In the genomic region with DNA sequence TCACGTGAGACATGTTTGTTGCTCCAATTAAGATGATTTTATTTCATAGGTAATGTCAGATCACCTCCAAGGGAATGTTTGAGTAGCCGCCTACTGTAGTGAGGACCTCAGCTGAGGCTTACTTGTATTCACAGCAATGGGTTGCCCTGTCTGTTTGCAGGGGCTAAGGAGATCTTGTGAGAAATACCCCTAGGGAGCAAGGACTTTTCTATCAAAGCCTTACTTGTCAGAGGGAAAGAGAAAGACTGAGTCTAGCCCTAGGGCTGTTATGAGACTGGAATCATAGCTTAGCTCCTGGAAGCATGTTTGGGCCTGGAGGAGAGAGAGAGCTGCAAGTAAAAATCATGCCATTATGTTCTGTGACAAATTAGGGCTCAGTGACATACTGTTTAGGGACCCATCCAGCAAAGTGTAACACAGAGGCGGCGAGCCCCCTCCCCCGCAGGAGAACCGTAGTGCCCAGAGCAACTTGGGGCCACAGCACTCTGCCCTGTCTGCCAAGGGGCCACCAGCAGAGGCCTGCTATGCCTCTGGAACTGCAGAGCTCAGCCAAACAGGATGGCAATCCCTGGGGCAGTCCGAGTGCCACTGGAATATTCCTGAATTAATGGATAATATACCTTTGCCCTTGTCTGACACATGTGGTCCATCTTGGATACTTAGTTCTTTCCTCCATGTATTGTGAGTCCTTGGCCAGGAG, we compare ENCODE assay signal across 13 cellular contexts.
DNase-seq lines count a peak whose midpoint lies in the region; ATAC-seq, FAIRE-seq and TF ChIP-seq lines count a peak whose summit lies in the region.
"Had no signal": no experiment of that assay in that cellular context is flagged by ENCODE, and none has a peak within 500 bp of the region (broad histone marks: within the 10 kb centered on the region; RNA-seq: fewer than 3 reads in every experiment).

No MANE protein-coding gene starts in this region.

- H2BK15ac ChIP-seq in H1 (ENCODE audit: low read length): no peak overlapping the region

- TF ChIP-seq POLR2A in H1 (IDR thresholded peaks at IDR 0.05; ENCODE audit: control extremely low read depth in 1 of 2, low read depth in 2 of 2, low read length in 2 of 2) (no peak), H54 (IDR thresholded peaks at IDR 0.05; ENCODE audit: low read depth, low read length) (no peak)

- H3K27ac ChIP-seq in H1 (ENCODE audit: low read depth, low read length): no peak overlapping the region
- H3K27ac ChIP-seq in neural cell (ENCODE audit: low read length): peak overlapping the region; percentile 27
- H3K27ac ChIP-seq: SK-N-MC had no signal

- no peak overlapping the region for H3K4me2 ChIP-seq in H1 (ENCODE audit: insufficient read depth in 1 of 2, low read depth in 2 of 2, low read length in 2 of 2)
- no peak overlapping the region for H3K4me2 ChIP-seq in neural cell (ENCODE audit: low read length)

- CTCF ChIA-PET in H1 (lab: Charles Lee; ENCODE audit: partially characterized antibody): interaction anchor here (0.7 to 4.5 kb wide), 12 partner anchors 9 to 615 kb away, joined by 3 to 30 read pairs (median 3); no protein-coding TSS in a partner anchor

- H2AFZ ChIP-seq in H1 (ENCODE audit: low read length) (no peak overlapping the region), neural cell (ENCODE audit: low read depth, low read length) (no peak overlapping the region)

- H3K9me2 ChIP-seq in neural cell (ENCODE audit: insufficient read depth, low read length): no peaks in the 10 kb centered on the region

- no peaks in the 10 kb centered on the region for H3K9me3 Mint-ChIP-seq in type B pancreatic cell

- H3K27me3 ChIP-seq in H1 (replicated peaks in 1 of 4; ENCODE audit: control insufficient read depth in 3 of 4, extremely low read depth in 1 of 4, insufficient read depth in 3 of 4, low read length in 3 of 4) (no peaks in the 10 kb centered on the region), neural cell (ENCODE audit: insufficient read depth, low read depth, low read length) (no peaks in the 10 kb centered on the region)

- H2BK12ac ChIP-seq in H1 (ENCODE audit: low read depth, low read length): no peak overlapping the region

- no peak for ATAC-seq in HG02970 (IDR thresholded peaks at IDR 0.05; ENCODE audit: low FRiP score, unreplicated experiment)
- ATAC-seq: HCT116, K562 had no signal

- no peak overlapping the region for H3K18ac ChIP-seq in H1 (ENCODE audit: extremely low read depth, low read length)

- no peaks in the 10 kb centered on the region for H3F3A ChIP-seq in neural cell (ENCODE audit: insufficient read depth, low read length, poor library complexity, severe bottlenecking)

- H3K9me3 ChIP-seq in H1 (ENCODE audit: insufficient read depth in 2 of 2, low read depth in 1 of 2, low read length in 1 of 2) (no peaks in the 10 kb centered on the region), neural cell (ENCODE audit: low read length) (no peaks in the 10 kb centered on the region)
- H3K9me3 ChIP-seq: Caco-2 had no signal

- no peak overlapping the region for H4K91ac ChIP-seq in H1 (replicated peaks; ENCODE audit: insufficient read length, low read length)

- H3K4ac ChIP-seq in H1 (replicated peaks; ENCODE audit: insufficient read length, low read depth, low read length): no peak overlapping the region

- no peaks in the 10 kb centered on the region for H4K20me1 ChIP-seq in H1 (replicated peaks in 1 of 2; ENCODE audit: control insufficient read depth in 1 of 2, insufficient read depth in 2 of 2, low read length in 2 of 2)
- no peaks in the 10 kb centered on the region for H4K20me1 ChIP-seq in neural cell (ENCODE audit: insufficient read depth)

- no peaks in the 10 kb centered on the region for H3K4me1 ChIP-seq in H1 (replicated peaks in 1 of 4; ENCODE audit: control insufficient read depth in 3 of 4, insufficient read depth in 4 of 4, low read length in 3 of 4)
- H3K4me1 ChIP-seq: Caco-2 had no signal

- no peaks in the 10 kb centered on the region for H3K36me3 Mint-ChIP-seq in type B pancreatic cell

- FAIRE-seq in H1 (lab: Jason Lieb, UNC) (no peak), H54 (lab: Jason Lieb, UNC) (no peak)
- FAIRE-seq: K562 had no signal

- in situ Hi-C loops in SK-MEL-5 (cut with HindIII; ENCODE audit: low pct_unique_long_range_greater_than_20kb, low sequenced_read_pairs): no loop called here

- TF ChIP-seq RAD21 in H1 (IDR thresholded peaks at IDR 0.05 in 1 of 2, conservative IDR thresholded peaks at IDR 0.05 in 1 of 2; ENCODE audit: low read depth in 2 of 2, low read length in 2 of 2): no peak
- TF ChIP-seq RAD21 in neural cell (conservative IDR thresholded peaks at IDR 0.05): no peak

- H2AK5ac ChIP-seq in H1 (ENCODE audit: low read depth, low read length): no peak overlapping the region

- H2BK120ac ChIP-seq in H1 (replicated peaks; ENCODE audit: low read depth, low read length): no peak overlapping the region

- peaks cover 26% of the 10 kb centered on the region for H3K4me1 Mint-ChIP-seq in type B pancreatic cell (ENCODE audit: unreplicated experiment)

- H4K5ac ChIP-seq in H1 (ENCODE audit: insufficient read length, low read depth, low read length): no peak overlapping the region

- no peaks in the 10 kb centered on the region for H3K79me2 ChIP-seq in H1 (ENCODE audit: control insufficient read depth in 1 of 2, insufficient read depth in 2 of 2, low read length in 2 of 2)
- H3K79me2 ChIP-seq in neural cell (replicated peaks; ENCODE audit: insufficient read depth, low read length): no peaks in the 10 kb centered on the region

- no peaks in the 10 kb centered on the region for H3K23me2 ChIP-seq in H1 (ENCODE audit: low read depth, low read length)

- H4K8ac ChIP-seq in H1 (ENCODE audit: extremely low read depth, insufficient read depth, low read length): 0 out of 2 replicates have a peak overlapping the region, but pooled peaks have one; percentile 1

- POLR2A ChIA-PET in H1 (lab: Charles Lee; ENCODE audit: partially characterized antibody): no interaction called here

- DNase-seq in SK-MEL-5 (ENCODE audit: low read depth, low spot score) (peak; percentile 59), H1 (ENCODE audit: low read depth in 1 of 2, low spot score in 2 of 2) (no peak), type B pancreatic cell (ENCODE audit: extremely low spot score, unreplicated experiment) (no peak), Kasumi-1 (lab: John Stamatoyannopoulos, UW) (no peak), H54 (ENCODE audit: insufficient read length, low spot score) (no peak)
- DNase-seq: Caco-2, NCI-H1436 treated with DMSO at 0.1 percent for 48 hours, NCI-H510A had no signal

- H3K23ac ChIP-seq in H1 (ENCODE audit: insufficient read length): no peak overlapping the region

- H3K79me1 ChIP-seq in H1 (ENCODE audit: low read depth, low read length): no peaks in the 10 kb centered on the region

- TF ChIP-seq EP300 in H1 (IDR thresholded peaks at IDR 0.05; ENCODE audit: borderline replicate concordance in 1 of 2, low read depth in 2 of 2, low read length in 2 of 2) (no peak), neural cell (conservative IDR thresholded peaks at IDR 0.05; ENCODE audit: poor library complexity, severe bottlenecking) (no peak)

- H3K27me3 Mint-ChIP-seq in type B pancreatic cell: no peaks in the 10 kb centered on the region

- H2BK20ac ChIP-seq in H1 (ENCODE audit: low read length): no peak overlapping the region

- H3K4me3 ChIP-seq in H1 (ENCODE audit: extremely low read depth in 1 of 4, insufficient read depth in 2 of 4, low read depth in 3 of 4, low read length in 4 of 4) (no peak overlapping the region), neural cell (ENCODE audit: low read length) (no peak overlapping the region)
- H3K4me3 ChIP-seq: K562, SK-N-MC had no signal

- H3K4me3 Mint-ChIP-seq in type B pancreatic cell: no peak overlapping the region

- peak overlapping the region; percentile 33 for H3K27ac Mint-ChIP-seq in type B pancreatic cell

- no peak overlapping the region for H3K56ac ChIP-seq in H1 (replicated peaks; ENCODE audit: insufficient read length, low read depth, low read length)

- H3K9ac ChIP-seq in H1 (replicated peaks in 1 of 4; ENCODE audit: extremely low read depth in 1 of 4, low read depth in 3 of 4, low read length in 3 of 4): no peak overlapping the region
- H3K9ac ChIP-seq in neural cell (ENCODE audit: low read length): no peak overlapping the region

- no peak overlapping the region for H2BK5ac ChIP-seq in H1 (ENCODE audit: low read depth, low read length)

- H3K36me3 ChIP-seq in H1 (ENCODE audit: control insufficient read depth in 2 of 4, insufficient read depth in 4 of 4, low read length in 3 of 4): no peaks in the 10 kb centered on the region
- H3K36me3 ChIP-seq in neural cell (ENCODE audit: insufficient read depth, low read length): no peaks in the 10 kb centered on the region

- no peak overlapping the region for H3K14ac ChIP-seq in H1 (ENCODE audit: insufficient read length)

- WGBS in H1 (ENCODE audit: extremely low coverage in 1 of 2, insufficient coverage in 1 of 2, insufficient read length in 1 of 2, insufficient replicate concordance in 2 of 2, low coverage in 1 of 2, low lambda C conversion rate in 2 of 2, missing lambda C conversion rate in 1 of 2), 2 experiments: 86% methylated on average over 7 of the region's 7 CpGs; no CpG with 5 or more reads in 1 of the 2 experiments

- TF ChIP-seq CTCF in H1 (IDR thresholded peaks at IDR 0.05; ENCODE audit: control extremely low read depth in 1 of 3, insufficient read depth in 1 of 3, low read depth in 1 of 3, low read length in 3 of 3): no peak
- TF ChIP-seq CTCF in neural cell (IDR thresholded peaks at IDR 0.05; ENCODE audit: poor library complexity, severe bottlenecking): no peak
- TF ChIP-seq CTCF in type B pancreatic cell (conservative IDR thresholded peaks at IDR 0.05): no peak

TF ChIP-seq in H1, 55 proteins besides CTCF, POLR2A, EP300 and RAD21 (continues in another document):
- TF ChIP-seq HDAC2 (IDR thresholded peaks at IDR 0.05; ENCODE audit: borderline replicate concordance in 1 of 2, low read depth in 2 of 2, low read length in 2 of 2) (no peak), JUN (IDR thresholded peaks at IDR 0.05; ENCODE audit: low read depth, low read length) (no peak), TBP (IDR thresholded peaks at IDR 0.05; ENCODE audit: low read depth, low read length) (no peak)

TF ChIP-seq in neural cell, 6 proteins besides CTCF, POLR2A, EP300 and RAD21 (continues in another document):
- TF ChIP-seq MXI1 (conservative IDR thresholded peaks at IDR 0.05; ENCODE audit: poor library complexity, severe bottlenecking) (no peak), SMC3 (conservative IDR thresholded peaks at IDR 0.05; ENCODE audit: poor library complexity) (no peak), POLR2AphosphoS5 (IDR thresholded peaks at IDR 0.05) (no peak)
